In the genomic region with DNA sequence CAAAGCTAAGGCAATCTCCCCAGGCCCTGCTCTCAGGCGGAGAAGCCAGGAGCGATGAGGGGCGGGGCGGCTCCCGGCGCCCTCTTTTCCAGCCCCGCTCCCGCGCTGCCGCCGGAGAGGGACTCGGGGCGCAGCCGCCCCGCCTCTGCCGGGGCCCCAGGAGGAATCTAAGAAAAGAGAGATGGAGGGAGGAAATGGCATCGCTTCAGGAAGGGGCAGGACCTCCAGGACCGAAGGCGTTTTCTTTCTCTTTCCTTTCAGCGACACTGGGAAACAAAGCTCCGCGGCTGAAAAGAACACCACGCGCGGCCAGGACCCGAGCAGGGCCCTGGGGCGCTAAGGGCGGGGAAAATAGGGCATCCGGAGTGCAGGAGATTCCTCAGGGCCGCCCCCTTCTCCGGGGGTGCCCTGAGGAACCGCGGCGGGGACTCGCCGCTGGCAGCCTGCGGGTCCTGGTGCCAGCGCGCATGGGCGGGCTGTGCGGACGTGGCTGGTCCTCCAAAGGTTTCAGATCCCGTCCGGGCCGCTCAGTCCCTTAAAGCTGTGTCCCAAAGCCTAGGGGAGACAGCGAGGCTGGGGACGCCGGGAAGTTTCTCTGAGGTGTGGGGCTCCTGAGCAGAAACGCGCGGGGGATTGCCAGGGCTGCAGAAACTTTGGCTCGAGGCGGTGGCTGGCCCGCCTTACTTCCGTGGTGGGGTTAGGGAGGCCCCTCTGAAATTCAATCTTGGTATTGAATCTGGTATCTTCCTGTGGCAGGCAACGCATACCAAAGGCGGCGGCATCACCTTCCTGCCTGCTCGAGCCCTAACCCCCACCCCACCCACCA, we compare ENCODE assay signal across 1 cellular context.
TF ChIP-seq lines count a peak whose summit lies in the region.

No MANE protein-coding gene starts in this region.

TF ChIP-seq in GM23338, 12 proteins besides CTCF, POLR2A, EP300 and RAD21 (continued from another document):
- TF ChIP-seq, protein P1, sequence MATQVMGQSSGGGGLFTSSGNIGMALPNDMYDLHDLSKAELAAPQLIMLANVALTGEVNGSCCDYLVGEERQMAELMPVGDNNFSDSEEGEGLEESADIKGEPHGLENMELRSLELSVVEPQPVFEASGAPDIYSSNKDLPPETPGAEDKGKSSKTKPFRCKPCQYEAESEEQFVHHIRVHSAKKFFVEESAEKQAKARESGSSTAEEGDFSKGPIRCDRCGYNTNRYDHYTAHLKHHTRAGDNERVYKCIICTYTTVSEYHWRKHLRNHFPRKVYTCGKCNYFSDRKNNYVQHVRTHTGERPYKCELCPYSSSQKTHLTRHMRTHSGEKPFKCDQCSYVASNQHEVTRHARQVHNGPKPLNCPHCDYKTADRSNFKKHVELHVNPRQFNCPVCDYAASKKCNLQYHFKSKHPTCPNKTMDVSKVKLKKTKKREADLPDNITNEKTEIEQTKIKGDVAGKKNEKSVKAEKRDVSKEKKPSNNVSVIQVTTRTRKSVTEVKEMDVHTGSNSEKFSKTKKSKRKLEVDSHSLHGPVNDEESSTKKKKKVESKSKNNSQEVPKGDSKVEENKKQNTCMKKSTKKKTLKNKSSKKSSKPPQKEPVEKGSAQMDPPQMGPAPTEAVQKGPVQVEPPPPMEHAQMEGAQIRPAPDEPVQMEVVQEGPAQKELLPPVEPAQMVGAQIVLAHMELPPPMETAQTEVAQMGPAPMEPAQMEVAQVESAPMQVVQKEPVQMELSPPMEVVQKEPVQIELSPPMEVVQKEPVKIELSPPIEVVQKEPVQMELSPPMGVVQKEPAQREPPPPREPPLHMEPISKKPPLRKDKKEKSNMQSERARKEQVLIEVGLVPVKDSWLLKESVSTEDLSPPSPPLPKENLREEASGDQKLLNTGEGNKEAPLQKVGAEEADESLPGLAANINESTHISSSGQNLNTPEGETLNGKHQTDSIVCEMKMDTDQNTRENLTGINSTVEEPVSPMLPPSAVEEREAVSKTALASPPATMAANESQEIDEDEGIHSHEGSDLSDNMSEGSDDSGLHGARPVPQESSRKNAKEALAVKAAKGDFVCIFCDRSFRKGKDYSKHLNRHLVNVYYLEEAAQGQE (IDR thresholded peaks at IDR 0.05; ENCODE audit: unreplicated experiment): peak; percentile 1
- TF ChIP-seq EZH2 (IDR thresholded peaks at IDR 0.05; ENCODE audit: low read depth, unreplicated experiment): peak; percentile 28
